ENCODE assay signal across 8 cellular contexts in the genomic region with DNA sequence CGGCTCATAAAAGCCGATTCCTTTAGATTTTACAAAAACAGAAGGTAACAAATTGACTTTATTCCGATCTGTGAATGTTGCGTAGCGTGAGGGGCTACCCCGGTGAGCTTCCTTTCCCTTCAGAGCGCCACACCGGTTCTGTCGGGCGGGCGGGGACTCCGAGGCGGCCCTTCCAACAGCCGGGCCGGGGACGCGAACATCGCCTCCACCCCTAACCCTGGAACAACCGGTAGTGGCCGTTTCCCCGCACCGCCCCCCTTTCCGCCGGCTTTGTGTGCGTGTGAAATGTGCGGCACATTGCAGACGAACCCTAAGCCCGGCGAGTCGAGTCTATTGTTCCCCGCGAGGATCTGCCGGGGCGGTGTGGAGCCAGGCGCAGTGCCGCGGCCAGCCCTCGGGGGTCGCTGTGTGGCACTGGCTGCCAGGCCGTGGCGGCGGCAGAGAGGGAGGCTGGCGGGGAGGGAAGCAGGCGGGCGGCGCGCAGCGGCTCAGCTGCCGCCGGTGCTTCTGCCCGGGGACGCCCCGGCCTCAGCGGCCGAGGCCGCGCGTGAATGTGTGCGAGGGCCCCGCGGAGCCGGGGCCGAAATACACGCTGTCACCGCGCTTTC. TPM values are rescaled to one million over a fixed set of nuclear protein-coding genes. Genes with fewer than 3 reads are reported as not detected.
DNase-seq lines count a peak whose midpoint lies in the region; ATAC-seq and TF ChIP-seq lines count a peak whose summit lies in the region.

No MANE protein-coding gene starts in this region.

- H3K36me3 Mint-ChIP-seq in activated T-helper 17 cell treated with anti-CD3 and anti-CD28 coated beads, Interleukin-2, amount 50 U/mL, for 72 hours (ENCODE audit: low read depth): peaks cover 37% of the 10 kb centered on the region
- H3K36me3 Mint-ChIP-seq in natural killer cell: peaks cover 6% of the 10 kb centered on the region

- H3K9me3 Mint-ChIP-seq in activated T-helper 17 cell treated with anti-CD3 and anti-CD28 coated beads, Interleukin-2, amount 50 U/mL, for 72 hours: no peaks in the 10 kb centered on the region
- no peaks in the 10 kb centered on the region for H3K9me3 Mint-ChIP-seq in natural killer cell

- DNase-seq in ELR (ENCODE audit: low read depth) (peak; percentile 96), GOT3 (lab: John Stamatoyannopoulos, UW) (peak; percentile 86), LHCN-M2 (ENCODE audit: low read depth) (peak; percentile 97), RKO (ENCODE audit: low spot score) (peak; percentile 92), fibroblast of mammary gland (ENCODE audit: low read depth) (peak; percentile 92), natural killer cell (peak; percentile 96)
- peak; percentile 93 to 97 (median 96) for DNase-seq in stimulated activated naive CD4-positive, alpha-beta T cell (lab: John Stamatoyannopoulos, UW)

- H3K27me3 Mint-ChIP-seq in activated T-helper 17 cell treated with anti-CD3 and anti-CD28 coated beads, Interleukin-2, amount 50 U/mL, for 72 hours: no peaks in the 10 kb centered on the region
- H3K27me3 Mint-ChIP-seq in natural killer cell (ENCODE audit: low read depth in 2 of 2): no peaks in the 10 kb centered on the region

- TF ChIP-seq CTCF in fibroblast of mammary gland (conservative IDR thresholded peaks at IDR 0.05; ENCODE audit: control insufficient read depth, insufficient read depth, low read depth, low read length) (peak; percentile 50), natural killer cell (IDR thresholded peaks at IDR 0.05) (peak; percentile 88)

- peak overlapping the region; percentile 99 for H3K27ac Mint-ChIP-seq in activated T-helper 17 cell treated with anti-CD3 and anti-CD28 coated beads, Interleukin-2, amount 50 U/mL, for 72 hours
- peak overlapping the region; percentile 100 for H3K27ac Mint-ChIP-seq in natural killer cell

- peak overlapping the region; percentile 91 for H3K4me3 ChIP-seq in fibroblast of mammary gland (ENCODE audit: control insufficient read depth, low read depth, low read length)

- ATAC-seq in activated T-helper 17 cell treated with anti-CD3 and anti-CD28 coated beads, Interleukin-2, amount 50 U/mL, for 72 hours (replicated peaks): peak; percentile 71
- peak; percentile 67 to 89 (median 72) for ATAC-seq in natural killer cell

- intact Hi-C loops in natural killer cell (cut with micrococcal nuclease): loop anchor here (1.0 to 5.0 kb wide), 5 partner anchors 58 to 644 kb away; a partner anchor contains a TSS

- peaks cover 10% of the 10 kb centered on the region for H3K4me1 Mint-ChIP-seq in activated T-helper 17 cell treated with anti-CD3 and anti-CD28 coated beads, Interleukin-2, amount 50 U/mL, for 72 hours
- H3K4me1 Mint-ChIP-seq in natural killer cell: peaks cover 50 to 61% of the 10 kb centered on the region in 2 donors

- peak overlapping the region; percentile 84 for H3K4me3 Mint-ChIP-seq in activated T-helper 17 cell treated with anti-CD3 and anti-CD28 coated beads, Interleukin-2, amount 50 U/mL, for 72 hours
- H3K4me3 Mint-ChIP-seq in natural killer cell: peak overlapping the region; percentile 100

RNA-seq across cellular contexts. Expression of a gene that starts 0.8 kb away (rescaled TPM):
- total RNA-seq in LHCN-M2 (2014; rRNA removed): 12.2 and 12.3 TPM in 2 replicates
- polyA plus RNA-seq in LHCN-M2 (2012): 3.3 TPM
- 10 to 100 TPM; 29.0 to 33.6 TPM for total RNA-seq in activated T-helper 17 cell treated with anti-CD3 and anti-CD28 coated beads, Interleukin-2, amount 50 U/mL, for 72 hours
- total RNA-seq in natural killer cell: 10 to 100 TPM; 75.2 to 95.7 (median 79.8) TPM

Comparison
In these comparisons a context has a peak if more than half of its experiments do, and no peak if none do; other contexts are left out.
1. Peak in every context shown above with its lines: DNase-seq, ATAC-seq and H3K4me3 ChIP-seq.